ENCODE assay signal across 9 cellular contexts in the genomic region with DNA sequence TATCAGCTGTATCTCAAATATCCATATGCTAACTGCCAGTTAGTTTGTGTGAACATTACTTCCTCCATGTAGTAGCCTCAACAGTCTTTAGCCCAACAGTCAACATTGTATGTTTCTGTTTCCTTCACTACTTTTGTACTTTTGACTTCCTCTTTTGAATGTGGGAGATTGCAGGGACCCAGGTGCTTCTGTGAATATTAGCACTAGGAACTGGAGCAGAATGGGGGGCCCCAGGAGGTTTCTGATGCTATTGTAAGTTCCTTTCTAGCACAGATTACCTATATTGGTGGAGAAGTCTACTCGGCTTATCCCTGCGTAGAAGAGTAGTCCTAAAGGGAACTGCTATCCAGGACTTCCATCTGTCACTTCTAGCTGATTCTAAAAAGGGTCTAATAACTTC. TPM values are rescaled to one million over a fixed set of nuclear protein-coding genes. Genes with fewer than 3 reads are reported as not detected.
A peak's percentile ranks its signal among the peaks of the same experiment; 100 is the strongest.
DNase-seq lines count a peak whose midpoint lies in the region; ATAC-seq and TF ChIP-seq lines count a peak whose summit lies in the region.
"Had no signal": no experiment of that assay in that cellular context is flagged by ENCODE, and none has a peak within 500 bp of the region (broad histone marks: within the 10 kb centered on the region; RNA-seq: fewer than 3 reads in every experiment).

No MANE protein-coding gene starts in this region.

- no peaks in the 10 kb centered on the region for H3K36me3 Mint-ChIP-seq in progenitor cell of endocrine pancreas (ENCODE audit: insufficient read depth)

- peaks cover 27% of the 10 kb centered on the region for H3F3A ChIP-seq in MM.1S (ENCODE audit: insufficient read depth, low read length)

- no peaks in the 10 kb centered on the region for H3K9me2 ChIP-seq in MM.1S (replicated peaks; ENCODE audit: insufficient read depth, low read length)

- H3K4me3 ChIP-seq in MM.1S (ENCODE audit: low read length): peak overlapping the region; percentile 30; the same call in 1 of the 2 replicates
- peak overlapping the region; percentile 60 for H3K4me3 ChIP-seq in effector memory CD4-positive, alpha-beta T cell (ENCODE audit: insufficient read depth, low read depth, low read length, poor library complexity, severe bottlenecking)
- H3K4me3 ChIP-seq: cardiac muscle cell had no signal

- H3K79me2 ChIP-seq in MM.1S (ENCODE audit: low read length): no peaks in the 10 kb centered on the region

- H3K4me1 ChIP-seq in MM.1S (ENCODE audit: low read length): peaks cover 33% of the 10 kb centered on the region
- H3K4me1 ChIP-seq in effector memory CD4-positive, alpha-beta T cell (ENCODE audit: control insufficient read depth, insufficient read depth, low read length, poor library complexity, severe bottlenecking): peaks cover 36% of the 10 kb centered on the region

- ATAC-seq in GM21367 (IDR thresholded peaks at IDR 0.05; ENCODE audit: unreplicated experiment) (peak; percentile 36), GM19467 (IDR thresholded peaks at IDR 0.05; ENCODE audit: unreplicated experiment) (no peak)

- peaks cover 11% of the 10 kb centered on the region for H3K27me3 Mint-ChIP-seq in progenitor cell of endocrine pancreas

- H3K9me3 Mint-ChIP-seq in progenitor cell of endocrine pancreas (ENCODE audit: low read depth): no peaks in the 10 kb centered on the region

- peak overlapping the region; percentile 28; the same call in 1 of the 2 replicates for H3K9ac ChIP-seq in MM.1S (ENCODE audit: low read length)

- no peak overlapping the region for H2AFZ ChIP-seq in MM.1S (ENCODE audit: low read length)

- TF ChIP-seq CTCF in MM.1S (IDR thresholded peaks at IDR 0.05; ENCODE audit: low read length) (no peak), progenitor cell of endocrine pancreas (IDR thresholded peaks at IDR 0.05; ENCODE audit: unreplicated experiment) (no peak)

- H3K4me3 Mint-ChIP-seq in progenitor cell of endocrine pancreas (ENCODE audit: low read depth): no peak overlapping the region

- H3K27ac Mint-ChIP-seq in progenitor cell of endocrine pancreas: no peak overlapping the region

- peak overlapping the region; percentile 50; the same call in 1 of the 2 replicates for H3K27ac ChIP-seq in MM.1S (ENCODE audit: low read length)
- H3K27ac ChIP-seq in effector memory CD4-positive, alpha-beta T cell (ENCODE audit: insufficient read depth, low read length, poor library complexity, severe bottlenecking): peak overlapping the region; percentile 65
- H3K27ac ChIP-seq: cardiac muscle cell had no signal

- H3K36me3 ChIP-seq in MM.1S (replicated peaks; ENCODE audit: insufficient read depth, low read length): no peaks in the 10 kb centered on the region
- no peaks in the 10 kb centered on the region for H3K36me3 ChIP-seq in effector memory CD4-positive, alpha-beta T cell (ENCODE audit: control insufficient read depth, insufficient read depth, low read length)
- H3K36me3 ChIP-seq: cardiac muscle cell had no signal

- peaks cover 11% of the 10 kb centered on the region for H3K4me1 Mint-ChIP-seq in progenitor cell of endocrine pancreas (ENCODE audit: low read depth)

- H4K20me1 ChIP-seq in MM.1S (ENCODE audit: insufficient read depth, low read length): no peaks in the 10 kb centered on the region

- H3K4me2 ChIP-seq in MM.1S (ENCODE audit: low read depth, low read length): peak overlapping the region; percentile 30

- H3K27me3 ChIP-seq in MM.1S (replicated peaks; ENCODE audit: insufficient read depth, low read length): no peaks in the 10 kb centered on the region
- no peaks in the 10 kb centered on the region for H3K27me3 ChIP-seq in effector memory CD4-positive, alpha-beta T cell (replicated peaks; ENCODE audit: control insufficient read depth, insufficient read depth, low read length, poor library complexity, severe bottlenecking)

- H3K9me3 ChIP-seq in MM.1S (replicated peaks; ENCODE audit: insufficient read depth, low read length): no peaks in the 10 kb centered on the region
- no peaks in the 10 kb centered on the region for H3K9me3 ChIP-seq in effector memory CD4-positive, alpha-beta T cell (ENCODE audit: control insufficient read depth, low read length)

- DNase-seq in EL (peak; percentile 11), MM.1S (peak; percentile 28), COLO829 (ENCODE audit: low spot score) (no peak), GM03348 (ENCODE audit: low spot score) (no peak), progenitor cell of endocrine pancreas (ENCODE audit: low spot score, unreplicated experiment) (no peak)
- no peak for DNase-seq in effector memory CD4-positive, alpha-beta T cell

RNA-seq across cellular contexts. Expression of gene PLAC8, which starts 2.3 kb away (rescaled TPM):
- 4.7 and 5.9 TPM in 2 replicates for total RNA-seq in progenitor cell of endocrine pancreas
- total RNA-seq: cardiac muscle cell had no signal

Comparison
In these comparisons a context has a peak if more than half of its experiments do, and no peak if none do; other contexts are left out.
1. DNase-seq: peak in EL (single experiment) and MM.1S (single experiment); none in effector memory CD4-positive, alpha-beta T cell (0 of 3), COLO829 (single experiment), GM03348 (single experiment) and progenitor cell of endocrine pancreas (single experiment).